ENCODE assay signal across 9 cellular contexts in genomic region chr20:50928469-50928868, GRCh38. TPM values are rescaled to one million over a fixed set of nuclear protein-coding genes. Genes with fewer than 3 reads are reported as not detected.
DNase-seq lines count a peak whose midpoint lies in the region; ATAC-seq and TF ChIP-seq lines count a peak whose summit lies in the region.
"Had no signal": no experiment of that assay in that cellular context is flagged by ENCODE, and none has a peak within 500 bp of the region (broad histone marks: within the 10 kb centered on the region; RNA-seq: fewer than 3 reads in every experiment).

No MANE protein-coding gene starts in this region.

- no peak for DNase-seq in activated CD4-positive, alpha-beta T cell treated with anti-CD3 and anti-CD28 coated beads for 36 hours
- no peak for DNase-seq in activated CD4-positive, alpha-beta T cell treated with anti-CD3 and anti-CD28 coated beads, Interleukin-2, amount 50 U/mL, for 4 hours
- peak; percentile 35 for DNase-seq in SK-MEL-5 (ENCODE audit: low read depth, low spot score)
- DNase-seq in esophagus squamous epithelium (lab: John Stamatoyannopoulos, UW) = no peak
- DNase-seq in amygdala (lab: John Stamatoyannopoulos, UW) = no peak
- DNase-seq in vagina (ENCODE audit: extremely low spot score in 2 of 2) = no peak
- DNase-seq: NCI-H146 had no signal

- H3K4me3 ChIP-seq in esophagus squamous epithelium (peak overlapping the region in 2 of 4 donors; percentile 84 to 90), skeletal muscle satellite cell (ENCODE audit: low read length) (peak overlapping the region; percentile 71), vagina (peak overlapping the region in 1 of 2 donors; percentile 97)

- H3K9ac ChIP-seq in skeletal muscle satellite cell (ENCODE audit: low read depth, low read length) = no peak overlapping the region

- H3K4me1 ChIP-seq in esophagus squamous epithelium (peaks cover 13 to 74% (median 37%) of the 10 kb centered on the region in 3 donors), skeletal muscle satellite cell (ENCODE audit: control insufficient read depth, insufficient read depth, low read length) (peaks cover 29% of the 10 kb centered on the region), vagina (peaks cover 75% of the 10 kb centered on the region)

- H3K27ac Mint-ChIP-seq in activated CD4-positive, alpha-beta T cell treated with anti-CD3 and anti-CD28 coated beads for 36 hours = peak overlapping the region; percentile 95

- H3K36me3 ChIP-seq in esophagus squamous epithelium = peaks cover 0 to 35% (median 0%) of the 10 kb centered on the region in 3 donors
- H3K36me3 ChIP-seq in skeletal muscle satellite cell (ENCODE audit: insufficient read depth, low read length) = peaks cover 29% of the 10 kb centered on the region
- peaks cover 0 to 4% of the 10 kb centered on the region in 2 donors for H3K36me3 ChIP-seq in vagina

- POLR2A ChIA-PET in activated CD4-positive, alpha-beta T cell treated with anti-CD3 and anti-CD28 coated beads for 36 hours (lab: Charles Lee) = no interaction called here

- intact Hi-C loops in activated CD4-positive, alpha-beta T cell treated with anti-CD3 and anti-CD28 coated beads for 36 hours (cut with DNase I, micrococcal nuclease) = loop anchor here (2.0 to 10.0 kb wide), 3 partner anchors 14 to 1654 kb away; partner anchors contain the start of genes PTPN1 (in 1 of the 2) and ZNFX1 (in 1 of the 2)
- intact Hi-C loops in esophagus squamous epithelium (cut with DNase I) = no loop called here
- intact Hi-C loops in vagina (cut with DNase I) = loop anchor here (5.0 kb wide), 1 partner anchor 111 kb away; no protein-coding TSS in a partner anchor

- peak overlapping the region; percentile 92 for H3K4me3 Mint-ChIP-seq in activated CD4-positive, alpha-beta T cell treated with anti-CD3 and anti-CD28 coated beads for 36 hours

- no peak for ATAC-seq in activated CD4-positive, alpha-beta T cell treated with anti-CD3 and anti-CD28 coated beads for 36 hours
- no peak for ATAC-seq in HG03439 (IDR thresholded peaks at IDR 0.05; ENCODE audit: unreplicated experiment)

- peak overlapping the region; percentile 61 to 99 (median 94) for H3K27ac ChIP-seq in esophagus squamous epithelium
- no peak overlapping the region for H3K27ac ChIP-seq in vagina

- H3K36me3 Mint-ChIP-seq in activated CD4-positive, alpha-beta T cell treated with anti-CD3 and anti-CD28 coated beads for 36 hours (ENCODE audit: low read depth) = peaks cover 45% of the 10 kb centered on the region

- H3K4me1 Mint-ChIP-seq in activated CD4-positive, alpha-beta T cell treated with anti-CD3 and anti-CD28 coated beads for 36 hours = peaks cover 64% of the 10 kb centered on the region

- H3K9me3 ChIP-seq in esophagus squamous epithelium = no peaks in the 10 kb centered on the region
- no peaks in the 10 kb centered on the region for H3K9me3 ChIP-seq in skeletal muscle satellite cell (replicated peaks; ENCODE audit: low read length)
- H3K9me3 ChIP-seq in vagina = no peaks in the 10 kb centered on the region

- TF ChIP-seq POLR2A in esophagus squamous epithelium (IDR thresholded peaks at IDR 0.05) (no peak), vagina (IDR thresholded peaks at IDR 0.05) (no peak)

- no peaks in the 10 kb centered on the region for H3K27me3 ChIP-seq in esophagus squamous epithelium
- no peaks in the 10 kb centered on the region for H3K27me3 ChIP-seq in skeletal muscle satellite cell (ENCODE audit: control insufficient read depth, insufficient read depth, low read length)
- no peaks in the 10 kb centered on the region for H3K27me3 ChIP-seq in vagina

- in situ Hi-C loops in SK-MEL-5 (cut with HindIII; ENCODE audit: low pct_unique_long_range_greater_than_20kb, low sequenced_read_pairs) = no loop called here

- no peaks in the 10 kb centered on the region for H3K9me3 Mint-ChIP-seq in activated CD4-positive, alpha-beta T cell treated with anti-CD3 and anti-CD28 coated beads for 36 hours (ENCODE audit: low read depth)

- H3K4me2 ChIP-seq in skeletal muscle satellite cell (ENCODE audit: low read length) = peak overlapping the region; percentile 97

- H3K27me3 Mint-ChIP-seq in activated CD4-positive, alpha-beta T cell treated with anti-CD3 and anti-CD28 coated beads for 36 hours = no peaks in the 10 kb centered on the region

- TF ChIP-seq CTCF in esophagus squamous epithelium (IDR thresholded peaks at IDR 0.05) (peak in 1 of 6 experiments; percentile 28), vagina (IDR thresholded peaks at IDR 0.05) (peak in 1 of 3 experiments; percentile 12)

- 61 to 69% methylated on average over 5 of the region's 5 CpGs for WGBS in esophagus squamous epithelium, 2 donors

- CTCF ChIA-PET in activated CD4-positive, alpha-beta T cell treated with anti-CD3 and anti-CD28 coated beads for 36 hours (lab: Charles Lee) = interaction anchor here (0.7 to 5.4 kb wide), 16 partner anchors 9 to 510 kb away, joined by 3 to 60 read pairs (median 6); partner anchors contain the start of genes BCAS4, DPM1 and MOCS3

RNA-seq across cellular contexts. Expression of gene ADNP, which starts 2.8 kb away (rescaled TPM):
- 10 to 100 TPM; 61.0 to 86.1 TPM for total RNA-seq in activated CD4-positive, alpha-beta T cell treated with anti-CD3 and anti-CD28 coated beads for 36 hours
- total RNA-seq in SK-MEL-5 (2014; rRNA removed; shearing (Covaris generic)) = 26.9 and 28.8 TPM in 2 replicates
- polyA plus RNA-seq in SK-MEL-5 (2015; cell fraction: cytosol; rRNA removed) = 40.4 and 60.5 TPM in 2 replicates
- polyA plus RNA-seq in SK-MEL-5 (2015; cell fraction: nucleus; rRNA removed) = 40.7 and 51.0 TPM in 2 replicates
- total RNA-seq in esophagus squamous epithelium (10 to 100 TPM; 29.2 to 47.5 (median 32.8) TPM), vagina (51.6 TPM)
- total RNA-seq in skeletal muscle satellite cell (2012; rRNA removed) = 18.8 and 19.3 TPM in 2 replicates

RNA-seq across cellular contexts. Expression of gene DPM1, which starts 29.9 kb away (rescaled TPM):
- 10 to 100 TPM; 55.6 to 72.1 TPM for total RNA-seq in activated CD4-positive, alpha-beta T cell treated with anti-CD3 and anti-CD28 coated beads for 36 hours
- 109 and 126 TPM in 2 replicates for total RNA-seq in SK-MEL-5 (2014; rRNA removed; shearing (Covaris generic))
- polyA plus RNA-seq in SK-MEL-5 (2015; cell fraction: cytosol; rRNA removed) = 73.2 and 76.4 TPM in 2 replicates
- polyA plus RNA-seq in SK-MEL-5 (2015; cell fraction: nucleus; rRNA removed) = 62.8 and 78.5 TPM in 2 replicates
- total RNA-seq in esophagus squamous epithelium = 10 to 100 TPM; 28.7 to 62.0 (median 57.0) TPM
- 87.7 and 102 TPM in 2 replicates for total RNA-seq in skeletal muscle satellite cell (2012; rRNA removed)
- total RNA-seq in vagina = 21.1 TPM

RNA-seq across cellular contexts. Expression of gene MOCS3, which starts 30.1 kb away (rescaled TPM):
- total RNA-seq in activated CD4-positive, alpha-beta T cell treated with anti-CD3 and anti-CD28 coated beads for 36 hours = 1 to 10 TPM; 3.1 to 3.8 TPM
- total RNA-seq in SK-MEL-5 (2014; rRNA removed; shearing (Covaris generic)) = 11.7 and 13.9 TPM in 2 replicates
- 10.4 and 10.9 TPM in 2 replicates for polyA plus RNA-seq in SK-MEL-5 (2015; cell fraction: cytosol; rRNA removed)
- 4.4 and 4.6 TPM in 2 replicates for polyA plus RNA-seq in SK-MEL-5 (2015; cell fraction: nucleus; rRNA removed)
- 1 to 10 TPM; 4.1 to 6.7 (median 5.4) TPM for total RNA-seq in esophagus squamous epithelium
- total RNA-seq in skeletal muscle satellite cell (2012; rRNA removed) = 10.1 and 11.8 TPM in 2 replicates
- 3.2 TPM for total RNA-seq in vagina
